ENCODE assay signal across 8 cellular contexts in the genomic region with DNA sequence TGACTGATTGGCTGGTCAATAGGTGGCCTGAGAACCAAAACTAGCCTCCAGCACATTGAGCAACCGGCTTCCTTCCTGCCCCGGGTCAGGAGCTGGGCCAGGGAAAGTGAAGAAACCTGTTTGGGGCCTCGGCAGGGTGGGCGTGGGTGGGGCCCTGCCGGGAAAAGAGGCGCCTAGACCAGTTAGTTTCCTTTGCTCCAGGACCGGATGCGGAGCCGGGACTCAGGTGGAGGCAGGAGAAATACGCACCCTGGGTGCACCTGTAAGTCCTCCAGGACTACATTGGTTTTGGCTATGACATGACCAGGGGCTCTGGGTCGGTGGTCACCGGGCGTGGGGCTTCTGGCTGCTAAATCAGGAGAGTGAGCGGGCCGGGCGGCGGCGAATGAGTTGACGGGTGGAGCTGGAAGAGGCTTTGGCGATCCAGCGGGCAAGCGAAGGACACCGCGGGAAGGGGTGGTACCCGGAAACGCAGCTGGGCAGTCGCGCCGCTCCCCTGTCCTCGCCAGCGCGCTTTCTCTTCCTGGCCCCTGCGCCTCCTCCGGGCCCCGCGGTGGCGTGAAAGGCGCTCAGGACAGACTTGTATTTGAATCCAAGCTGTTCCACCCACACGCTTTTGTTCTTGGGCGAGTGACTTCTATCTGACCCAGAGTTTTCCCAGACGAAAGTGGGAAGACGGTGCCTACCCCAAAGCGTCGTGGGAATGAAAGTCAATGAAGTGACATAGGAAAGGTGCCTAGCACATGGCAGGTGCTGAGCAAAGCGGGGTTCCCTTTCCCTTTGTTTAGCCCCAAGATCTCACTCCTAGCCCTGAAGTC. TPM values are rescaled to one million over a fixed set of nuclear protein-coding genes. Genes with fewer than 3 reads are reported as not detected.
DNase-seq lines count a peak whose midpoint lies in the region; ATAC-seq and TF ChIP-seq lines count a peak whose summit lies in the region.

No MANE protein-coding gene starts in this region.

- H3K9me3 Mint-ChIP-seq in activated naive CD8-positive, alpha-beta T cell treated with anti-CD3 and anti-CD28 coated beads for 36 hours = no peaks in the 10 kb centered on the region

- TF ChIP-seq POLR2A in HCT116 (IDR thresholded peaks at IDR 0.05; ENCODE audit: borderline replicate concordance, extremely low read depth, insufficient read depth, insufficient read length) = peak; percentile 7
- no peak for TF ChIP-seq POLR2A in gastrocnemius medialis (IDR thresholded peaks at IDR 0.05)
- TF ChIP-seq POLR2A in GM18505 (IDR thresholded peaks at IDR 0.05; ENCODE audit: borderline replicate concordance, extremely low read depth, insufficient read depth, insufficient read length) = no peak

- peak overlapping the region; percentile 81 for H3K4me2 ChIP-seq in HCT116 (ENCODE audit: low read length)

- H3K27ac Mint-ChIP-seq in activated naive CD8-positive, alpha-beta T cell treated with anti-CD3 and anti-CD28 coated beads for 36 hours = no peak overlapping the region

- peaks cover 43% of the 10 kb centered on the region for H3K4me1 Mint-ChIP-seq in activated naive CD8-positive, alpha-beta T cell treated with anti-CD3 and anti-CD28 coated beads for 36 hours

- H3K27me3 Mint-ChIP-seq in activated naive CD8-positive, alpha-beta T cell treated with anti-CD3 and anti-CD28 coated beads for 36 hours = no peaks in the 10 kb centered on the region

- no peak for TF ChIP-seq CTCF in HCT116 (IDR thresholded peaks at IDR 0.05 in 2 of 3, conservative IDR thresholded peaks at IDR 0.05 in 1 of 3; ENCODE audit: borderline replicate concordance in 1 of 3, insufficient read depth in 1 of 3, low read depth in 2 of 3, low read length in 2 of 3)
- no peak for TF ChIP-seq CTCF in gastrocnemius medialis (IDR thresholded peaks at IDR 0.05 in 4 of 5, conservative IDR thresholded peaks at IDR 0.05 in 1 of 5)

- H4K20me1 ChIP-seq in HCT116 (ENCODE audit: insufficient read depth) = no peaks in the 10 kb centered on the region

- H3K36me3 ChIP-seq in HCT116 (ENCODE audit: control insufficient read depth in 1 of 2, insufficient read depth in 2 of 2, low read length in 2 of 2) = no peaks in the 10 kb centered on the region
- H3K36me3 ChIP-seq in gastrocnemius medialis = no peaks in the 10 kb centered on the region
- H3K36me3 ChIP-seq in MG63 = no peaks in the 10 kb centered on the region

- POLR2A ChIA-PET in HCT116 (lab: Charles Lee) = interaction anchor here (0.6 to 1.7 kb wide), 3 partner anchors 30 to 247 kb away, joined by 3 to 7 read pairs (median 7); partner anchors contain the start of gene JUN

- RAD21 ChIA-PET in HCT116 (lab: Charles Lee; ENCODE audit: low non-redundant PET in 1 of 2, low total read pairs in 2 of 2, uncharacterized antibody in 2 of 2, unreplicated experiment in 2 of 2) = interaction anchor here in 1 of 2 experiments (0.6 kb wide), 1 partner anchor 529 kb away, joined by 5 read pairs; no protein-coding TSS in a partner anchor

- no peaks in the 10 kb centered on the region for H3K9me2 ChIP-seq in HCT116 (ENCODE audit: insufficient read depth)

- H3K4me3 ChIP-seq in HCT116 (replicated peaks in 1 of 2; ENCODE audit: low read depth in 1 of 2, low read length in 2 of 2) = peak overlapping the region; percentile 53 to 63
- H3K4me3 ChIP-seq in iPS-11a (ENCODE audit: low read depth, low read length) = peak overlapping the region; percentile 20
- H3K4me3 ChIP-seq in gastrocnemius medialis = peak overlapping the region; percentile 71 to 82 (median 72)
- no peak overlapping the region for H3K4me3 ChIP-seq in MG63

- H3K4me1 ChIP-seq in HCT116 (ENCODE audit: control insufficient read depth in 1 of 2, insufficient read depth in 2 of 2, low read length in 2 of 2) = peaks cover 22 to 44% of the 10 kb centered on the region in 2 experiments; a peak in 3 of 4 replicates
- peaks cover 0 to 6% of the 10 kb centered on the region in 2 donors for H3K4me1 ChIP-seq in gastrocnemius medialis

- ATAC-seq in HCT116 (peak; percentile 53), gastrocnemius medialis (peak; percentile 13 to 20), GM18505 (IDR thresholded peaks at IDR 0.05; ENCODE audit: unreplicated experiment) (no peak), HG02763 (IDR thresholded peaks at IDR 0.05; ENCODE audit: unreplicated experiment) (no peak)

- H3K79me2 ChIP-seq in HCT116 (ENCODE audit: insufficient read depth, low read length) = no peaks in the 10 kb centered on the region

- CTCF ChIA-PET in HCT116 (lab: Charles Lee) = no interaction called here

- in situ Hi-C loops in gastrocnemius medialis (cut with MboI; ENCODE audit: low sequenced_read_pairs in 4 of 4) = no loop called here

- H3K9me3 ChIP-seq in HCT116 (ENCODE audit: control insufficient read depth in 1 of 2, insufficient read depth in 1 of 2, low read depth in 1 of 2, low read length in 2 of 2) (no peaks in the 10 kb centered on the region), gastrocnemius medialis (no peaks in the 10 kb centered on the region), MG63 (no peaks in the 10 kb centered on the region)

- intact Hi-C loops in HCT116 (cut with micrococcal nuclease) = loop anchor here (1.0 to 10.0 kb wide), 3 partner anchors 30 to 480 kb away; partner anchors contain the start of genes FGGY and JUN
- intact Hi-C loops in gastrocnemius medialis (cut with DNase I; ENCODE audit: low total_unique reads) = no loop called here

- DNase-seq in HCT116 (ENCODE audit: low read depth, low spot score) (no peak), gastrocnemius medialis (peak; percentile 4 to 50), MG63 (no peak), cerebellar nuclear complex (lab: John Stamatoyannopoulos, UW) (no peak)
- DNase-seq in activated naive CD8-positive, alpha-beta T cell treated with anti-CD3 and anti-CD28 coated beads for 36 hours = no peak

- TSS peak; percentile 84 for BruUV-seq in HCT116 (replicated peaks; lab: Mats Ljungman, UMichigan)

- peak overlapping the region; percentile 27 for H2AFZ ChIP-seq in HCT116 (ENCODE audit: low read depth, low read length, poor library complexity, severe bottlenecking)

- peak overlapping the region; percentile 79 for H3K4me3 Mint-ChIP-seq in activated naive CD8-positive, alpha-beta T cell treated with anti-CD3 and anti-CD28 coated beads for 36 hours

- H3K36me3 Mint-ChIP-seq in activated naive CD8-positive, alpha-beta T cell treated with anti-CD3 and anti-CD28 coated beads for 36 hours = no peaks in the 10 kb centered on the region

- H3K27ac ChIP-seq in HCT116 (ENCODE audit: low read depth, low read length) (peak overlapping the region; percentile 80), gastrocnemius medialis (peak overlapping the region; percentile 89 to 94 (median 92))

- H3K9ac ChIP-seq in HCT116 (ENCODE audit: low read length) = peak overlapping the region; percentile 66

- H3K27me3 ChIP-seq in HCT116 (ENCODE audit: insufficient read depth, low read length) = no peaks in the 10 kb centered on the region
- H3K27me3 ChIP-seq in gastrocnemius medialis = no peaks in the 10 kb centered on the region
- no peaks in the 10 kb centered on the region for H3K27me3 ChIP-seq in MG63

- TF ChIP-seq RAD21 in HCT116 (IDR thresholded peaks at IDR 0.05; ENCODE audit: low read depth) = 0 out of 2 replicates have a peak, but pooled peaks have one; percentile 6

TF ChIP-seq in HCT116, 20 proteins besides CTCF, POLR2A, EP300 and RAD21 (continues in another document):
- TF ChIP-seq SIN3A (IDR thresholded peaks at IDR 0.05; ENCODE audit: low read depth) = no peak
- TF ChIP-seq, protein P1, sequence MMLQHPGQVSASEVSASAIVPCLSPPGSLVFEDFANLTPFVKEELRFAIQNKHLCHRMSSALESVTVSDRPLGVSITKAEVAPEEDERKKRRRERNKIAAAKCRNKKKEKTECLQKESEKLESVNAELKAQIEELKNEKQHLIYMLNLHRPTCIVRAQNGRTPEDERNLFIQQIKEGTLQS (IDR thresholded peaks at IDR 0.05) = no peak
- peak; percentile 20; the same call in 1 of the 2 replicates for TF ChIP-seq EGR1 (IDR thresholded peaks at IDR 0.05; ENCODE audit: low read depth)
- no peak for TF ChIP-seq EZH2phosphoT487 (IDR thresholded peaks at IDR 0.05; ENCODE audit: borderline replicate concordance)
- TF ChIP-seq SP1 (IDR thresholded peaks at IDR 0.05; ENCODE audit: low read depth) = 0 out of 2 replicates have a peak, but pooled peaks have one; percentile 25
- TF ChIP-seq POLR2AphosphoS5 (IDR thresholded peaks at IDR 0.05; ENCODE audit: low read depth, low read length) = peak; percentile 78
- TF ChIP-seq ELF1 (IDR thresholded peaks at IDR 0.05; ENCODE audit: borderline replicate concordance, low read depth) = peak; percentile 52; the same call in 1 of the 2 replicates
- TF ChIP-seq SRF (IDR thresholded peaks at IDR 0.05; ENCODE audit: low read depth) = no peak; the same call in 1 of the 2 replicates
- no peak for TF ChIP-seq YY1 (IDR thresholded peaks at IDR 0.05; ENCODE audit: extremely low read depth, insufficient replicate concordance, low read depth, low read length)
- TF ChIP-seq CEBPB (IDR thresholded peaks at IDR 0.05; ENCODE audit: low read depth) = peak; percentile 51; the same call in 1 of the 2 replicates
- TF ChIP-seq ZNF274 (IDR thresholded peaks at IDR 0.05; ENCODE audit: low read depth, low read length) = no peak
- TF ChIP-seq TCF7L2 (IDR thresholded peaks at IDR 0.05; ENCODE audit: borderline replicate concordance, extremely low read depth, insufficient read depth, insufficient read length) = no peak
- TF ChIP-seq CBX3 (IDR thresholded peaks at IDR 0.05; ENCODE audit: low read depth) = peak; percentile 61; the same call in 1 of the 2 replicates

RNA-seq across cellular contexts. Expression of gene JUN, which starts 30.6 kb away (rescaled TPM):
- total RNA-seq in HCT116 (2021; ENCODE audit: unreplicated experiment) (18.7 TPM), gastrocnemius medialis (100 to 1,000 TPM in 2 of 4 donors, 10 to 100 TPM in 2; 41.2 to 104 (median 90.8) TPM)
- 42.4 and 58.4 TPM in 2 replicates for polyA plus RNA-seq in HCT116 (2012)
- 10 to 100 TPM; 26.1 to 26.3 TPM for total RNA-seq in activated naive CD8-positive, alpha-beta T cell treated with anti-CD3 and anti-CD28 coated beads for 36 hours
- 104 and 126 TPM in 2 replicates for total RNA-seq in MG63 (2014; rRNA removed; shearing (Covaris generic); ENCODE audit: low replicate concordance)

Comparison
In these comparisons a context has a peak if more than half of its experiments do, and no peak if none do; other contexts are left out.
1. ATAC-seq: peak in HCT116 (single experiment) and gastrocnemius medialis (2 of 2); none in GM18505 (single experiment) and HG02763 (single experiment).
2. DNase-seq: peak in gastrocnemius medialis (2 of 2); none in HCT116 (single experiment), activated naive CD8-positive, alpha-beta T cell treated with anti-CD3 and anti-CD28 coated beads for 36 hours (single experiment), MG63 (single experiment) and cerebellar nuclear complex (0 of 2).